In the genomic region with DNA sequence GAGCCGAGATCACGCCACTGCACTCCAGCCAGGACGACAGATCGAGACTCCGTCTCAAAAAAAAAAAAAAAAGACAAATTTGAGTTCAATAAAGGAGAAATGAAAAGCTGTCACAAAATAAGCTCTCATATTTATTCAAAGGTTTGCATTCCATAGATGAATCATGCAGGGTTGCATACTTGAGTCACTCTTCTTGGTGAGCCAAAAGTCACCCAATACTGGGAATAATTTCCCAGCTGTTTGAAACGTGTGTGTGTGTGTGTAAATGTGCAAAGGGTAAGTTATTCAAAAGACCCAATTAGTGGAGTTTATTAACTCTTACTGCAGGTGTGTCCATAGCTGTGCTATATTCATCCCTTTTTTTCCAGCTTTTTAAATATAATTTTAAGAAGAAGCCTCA, we compare ENCODE assay signal across 13 cellular contexts.
DNase-seq lines count a peak whose midpoint lies in the region; TF ChIP-seq lines count a peak whose summit lies in the region.
"Had no signal": no experiment of that assay in that cellular context is flagged by ENCODE, and none has a peak within 500 bp of the region (broad histone marks: within the 10 kb centered on the region; RNA-seq: fewer than 3 reads in every experiment).

No MANE protein-coding gene starts in this region.

- no peak overlapping the region for H3K4me3 ChIP-seq in AG10803 (ENCODE audit: low read length)
- H3K4me3 ChIP-seq: transverse colon had no signal

- H3K4me3 Mint-ChIP-seq in chondrocyte (ENCODE audit: unreplicated experiment), result peak overlapping the region; percentile 29

- peak overlapping the region; percentile 91 for H3K27ac Mint-ChIP-seq in chondrocyte (ENCODE audit: unreplicated experiment)

- no peaks in the 10 kb centered on the region for H3K27me3 Mint-ChIP-seq in chondrocyte (ENCODE audit: low read depth)

- TF ChIP-seq CTCF in AG10803 (conservative IDR thresholded peaks at IDR 0.05; ENCODE audit: low read length) (no peak), chondrocyte (IDR thresholded peaks at IDR 0.05) (no peak)

- peaks cover 100% of the 10 kb centered on the region for H3K4me1 Mint-ChIP-seq in chondrocyte (ENCODE audit: low read depth)

- H3K9me3 Mint-ChIP-seq in chondrocyte (ENCODE audit: low read depth), result no peaks in the 10 kb centered on the region

- no peaks in the 10 kb centered on the region for H3K36me3 Mint-ChIP-seq in chondrocyte (ENCODE audit: low read depth)

- DNase-seq in AG10803 (ENCODE audit: low read depth) (peak; percentile 87), LoVo (ENCODE audit: low spot score) (peak; percentile 53), chondrocyte (ENCODE audit: low spot score) (no peak), lung microvascular endothelial cell (ENCODE audit: low read depth in 2 of 2) (peak; percentile 26 to 88), H4 (ENCODE audit: low spot score) (no peak), mesenteric fat pad (ENCODE audit: low spot score) (no peak), NCI-H1105 (lab: John Stamatoyannopoulos, UW) (no peak), NCI-H774 (lab: John Stamatoyannopoulos, UW) (no peak)
- DNase-seq: activated CD4-positive, alpha-beta T cell treated with anti-CD3 and anti-CD28 coated beads, Interleukin-2, amount 50 U/mL, for 1 hour; Calu3; foreskin melanocyte; NCI-H526 treated with DMSO at 0.1 percent for 48 hours; transverse colon had no signal

Comparison
In these comparisons a context has a peak if more than half of its experiments do, and no peak if none do; other contexts are left out.
1. DNase-seq: peak in AG10803 (single experiment), LoVo (single experiment) and lung microvascular endothelial cell (2 of 2); none in chondrocyte (single experiment), H4 (single experiment), mesenteric fat pad (single experiment), NCI-H1105 (single experiment) and NCI-H774 (single experiment).